ENCODE assay signal across 2 cellular contexts in the genomic region with DNA sequence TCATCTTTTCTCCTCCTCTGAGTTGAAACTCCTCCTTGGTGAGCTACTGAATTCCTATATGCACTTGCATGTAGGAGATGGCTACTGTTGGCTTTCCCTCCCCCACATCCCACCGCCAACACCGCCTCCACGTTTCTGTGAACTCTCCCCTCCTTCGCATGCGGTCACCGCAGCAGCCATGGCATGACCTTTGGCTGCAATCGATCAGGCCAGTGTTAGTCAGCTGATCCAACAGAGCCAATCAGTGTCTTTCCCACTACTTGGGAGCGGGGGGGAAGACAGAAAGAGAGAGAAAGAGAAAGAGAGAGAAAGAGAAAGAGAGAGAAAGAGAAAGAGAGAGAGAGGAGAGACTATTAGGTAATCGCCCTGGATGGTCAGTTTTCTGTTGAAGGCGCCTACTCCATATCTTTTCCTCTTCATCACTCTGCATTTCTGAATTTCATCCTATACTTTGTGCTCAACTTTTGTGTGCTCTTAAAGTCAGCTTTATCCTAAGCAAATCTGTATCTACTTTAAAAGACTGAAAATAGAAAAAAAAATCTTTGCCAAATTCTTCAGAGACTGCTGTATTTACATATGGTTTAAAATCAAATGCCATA.
TF ChIP-seq lines count a peak whose summit lies in the region.

No MANE protein-coding gene starts in this region.

TF ChIP-seq in K562, 482 proteins besides CTCF, POLR2A, EP300 and RAD21 (continues in another document):
- TF ChIP-seq NR2C2 (CRISPR knock-in tag; IDR thresholded peaks at IDR 0.05) = no peak; the same call in 1 of the 2 replicates
- peak; percentile 56; the same call in 1 of the 2 replicates for TF ChIP-seq NR2C2 (tag; IDR thresholded peaks at IDR 0.05)
- TF ChIP-seq L3MBTL2 (IDR thresholded peaks at IDR 0.05) = peak; percentile 56; the same call in 1 of the 2 replicates
- TF ChIP-seq BRD4 (IDR thresholded peaks at IDR 0.05) = no peak
- TF ChIP-seq, protein P1, sequence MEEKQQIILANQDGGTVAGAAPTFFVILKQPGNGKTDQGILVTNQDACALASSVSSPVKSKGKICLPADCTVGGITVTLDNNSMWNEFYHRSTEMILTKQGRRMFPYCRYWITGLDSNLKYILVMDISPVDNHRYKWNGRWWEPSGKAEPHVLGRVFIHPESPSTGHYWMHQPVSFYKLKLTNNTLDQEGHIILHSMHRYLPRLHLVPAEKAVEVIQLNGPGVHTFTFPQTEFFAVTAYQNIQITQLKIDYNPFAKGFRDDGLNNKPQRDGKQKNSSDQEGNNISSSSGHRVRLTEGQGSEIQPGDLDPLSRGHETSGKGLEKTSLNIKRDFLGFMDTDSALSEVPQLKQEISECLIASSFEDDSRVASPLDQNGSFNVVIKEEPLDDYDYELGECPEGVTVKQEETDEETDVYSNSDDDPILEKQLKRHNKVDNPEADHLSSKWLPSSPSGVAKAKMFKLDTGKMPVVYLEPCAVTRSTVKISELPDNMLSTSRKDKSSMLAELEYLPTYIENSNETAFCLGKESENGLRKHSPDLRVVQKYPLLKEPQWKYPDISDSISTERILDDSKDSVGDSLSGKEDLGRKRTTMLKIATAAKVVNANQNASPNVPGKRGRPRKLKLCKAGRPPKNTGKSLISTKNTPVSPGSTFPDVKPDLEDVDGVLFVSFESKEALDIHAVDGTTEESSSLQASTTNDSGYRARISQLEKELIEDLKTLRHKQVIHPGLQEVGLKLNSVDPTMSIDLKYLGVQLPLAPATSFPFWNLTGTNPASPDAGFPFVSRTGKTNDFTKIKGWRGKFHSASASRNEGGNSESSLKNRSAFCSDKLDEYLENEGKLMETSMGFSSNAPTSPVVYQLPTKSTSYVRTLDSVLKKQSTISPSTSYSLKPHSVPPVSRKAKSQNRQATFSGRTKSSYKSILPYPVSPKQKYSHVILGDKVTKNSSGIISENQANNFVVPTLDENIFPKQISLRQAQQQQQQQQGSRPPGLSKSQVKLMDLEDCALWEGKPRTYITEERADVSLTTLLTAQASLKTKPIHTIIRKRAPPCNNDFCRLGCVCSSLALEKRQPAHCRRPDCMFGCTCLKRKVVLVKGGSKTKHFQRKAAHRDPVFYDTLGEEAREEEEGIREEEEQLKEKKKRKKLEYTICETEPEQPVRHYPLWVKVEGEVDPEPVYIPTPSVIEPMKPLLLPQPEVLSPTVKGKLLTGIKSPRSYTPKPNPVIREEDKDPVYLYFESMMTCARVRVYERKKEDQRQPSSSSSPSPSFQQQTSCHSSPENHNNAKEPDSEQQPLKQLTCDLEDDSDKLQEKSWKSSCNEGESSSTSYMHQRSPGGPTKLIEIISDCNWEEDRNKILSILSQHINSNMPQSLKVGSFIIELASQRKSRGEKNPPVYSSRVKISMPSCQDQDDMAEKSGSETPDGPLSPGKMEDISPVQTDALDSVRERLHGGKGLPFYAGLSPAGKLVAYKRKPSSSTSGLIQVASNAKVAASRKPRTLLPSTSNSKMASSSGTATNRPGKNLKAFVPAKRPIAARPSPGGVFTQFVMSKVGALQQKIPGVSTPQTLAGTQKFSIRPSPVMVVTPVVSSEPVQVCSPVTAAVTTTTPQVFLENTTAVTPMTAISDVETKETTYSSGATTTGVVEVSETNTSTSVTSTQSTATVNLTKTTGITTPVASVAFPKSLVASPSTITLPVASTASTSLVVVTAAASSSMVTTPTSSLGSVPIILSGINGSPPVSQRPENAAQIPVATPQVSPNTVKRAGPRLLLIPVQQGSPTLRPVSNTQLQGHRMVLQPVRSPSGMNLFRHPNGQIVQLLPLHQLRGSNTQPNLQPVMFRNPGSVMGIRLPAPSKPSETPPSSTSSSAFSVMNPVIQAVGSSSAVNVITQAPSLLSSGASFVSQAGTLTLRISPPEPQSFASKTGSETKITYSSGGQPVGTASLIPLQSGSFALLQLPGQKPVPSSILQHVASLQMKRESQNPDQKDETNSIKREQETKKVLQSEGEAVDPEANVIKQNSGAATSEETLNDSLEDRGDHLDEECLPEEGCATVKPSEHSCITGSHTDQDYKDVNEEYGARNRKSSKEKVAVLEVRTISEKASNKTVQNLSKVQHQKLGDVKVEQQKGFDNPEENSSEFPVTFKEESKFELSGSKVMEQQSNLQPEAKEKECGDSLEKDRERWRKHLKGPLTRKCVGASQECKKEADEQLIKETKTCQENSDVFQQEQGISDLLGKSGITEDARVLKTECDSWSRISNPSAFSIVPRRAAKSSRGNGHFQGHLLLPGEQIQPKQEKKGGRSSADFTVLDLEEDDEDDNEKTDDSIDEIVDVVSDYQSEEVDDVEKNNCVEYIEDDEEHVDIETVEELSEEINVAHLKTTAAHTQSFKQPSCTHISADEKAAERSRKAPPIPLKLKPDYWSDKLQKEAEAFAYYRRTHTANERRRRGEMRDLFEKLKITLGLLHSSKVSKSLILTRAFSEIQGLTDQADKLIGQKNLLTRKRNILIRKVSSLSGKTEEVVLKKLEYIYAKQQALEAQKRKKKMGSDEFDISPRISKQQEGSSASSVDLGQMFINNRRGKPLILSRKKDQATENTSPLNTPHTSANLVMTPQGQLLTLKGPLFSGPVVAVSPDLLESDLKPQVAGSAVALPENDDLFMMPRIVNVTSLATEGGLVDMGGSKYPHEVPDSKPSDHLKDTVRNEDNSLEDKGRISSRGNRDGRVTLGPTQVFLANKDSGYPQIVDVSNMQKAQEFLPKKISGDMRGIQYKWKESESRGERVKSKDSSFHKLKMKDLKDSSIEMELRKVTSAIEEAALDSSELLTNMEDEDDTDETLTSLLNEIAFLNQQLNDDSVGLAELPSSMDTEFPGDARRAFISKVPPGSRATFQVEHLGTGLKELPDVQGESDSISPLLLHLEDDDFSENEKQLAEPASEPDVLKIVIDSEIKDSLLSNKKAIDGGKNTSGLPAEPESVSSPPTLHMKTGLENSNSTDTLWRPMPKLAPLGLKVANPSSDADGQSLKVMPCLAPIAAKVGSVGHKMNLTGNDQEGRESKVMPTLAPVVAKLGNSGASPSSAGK (IDR thresholded peaks at IDR 0.05) = peak; percentile 42; the same call in 1 of the 2 replicates
- no peak for TF ChIP-seq SRSF1 (IDR thresholded peaks at IDR 0.05; ENCODE audit: low read depth, low read length)
- TF ChIP-seq NCOA2 (IDR thresholded peaks at IDR 0.05; ENCODE audit: partially characterized antibody in 2 of 2) = no peak
- TF ChIP-seq RAD51 (IDR thresholded peaks at IDR 0.05; ENCODE audit: borderline replicate concordance, low read depth) = peak; percentile 42; the same call in 1 of the 2 replicates
- TF ChIP-seq, protein P2, sequence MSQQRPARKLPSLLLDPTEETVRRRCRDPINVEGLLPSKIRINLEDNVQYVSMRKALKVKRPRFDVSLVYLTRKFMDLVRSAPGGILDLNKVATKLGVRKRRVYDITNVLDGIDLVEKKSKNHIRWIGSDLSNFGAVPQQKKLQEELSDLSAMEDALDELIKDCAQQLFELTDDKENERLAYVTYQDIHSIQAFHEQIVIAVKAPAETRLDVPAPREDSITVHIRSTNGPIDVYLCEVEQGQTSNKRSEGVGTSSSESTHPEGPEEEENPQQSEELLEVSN (IDR thresholded peaks at IDR 0.05; ENCODE audit: borderline replicate concordance in 1 of 2, extremely low read depth in 1 of 2, insufficient read depth in 1 of 2, insufficient read length in 1 of 2, low read depth in 1 of 2, low read length in 1 of 2, poor library complexity in 1 of 2, severe bottlenecking in 1 of 2) = peak in 1 of 2 experiments; percentile 48
- peak; percentile 34; the same call in 1 of the 2 replicates for TF ChIP-seq NR2C1 (IDR thresholded peaks at IDR 0.05)
- peak; percentile 63 for TF ChIP-seq NR2C1 (tag; IDR thresholded peaks at IDR 0.05)

TF ChIP-seq in HepG2, 621 proteins besides CTCF, POLR2A, EP300 and RAD21 (continues in another document):
- TF ChIP-seq RFXANK (CRISPR knock-in tag; IDR thresholded peaks at IDR 0.05) = no peak
- TF ChIP-seq KLF9 (CRISPR knock-in tag; IDR thresholded peaks at IDR 0.05; ENCODE audit: low read depth) = peak; percentile 96; the same call in 1 of the 2 replicates
- peak; percentile 36; the same call in 1 of the 2 replicates for TF ChIP-seq ARID3A (IDR thresholded peaks at IDR 0.05; ENCODE audit: low read depth, low read length)
- peak; percentile 87; the same call in 1 of the 2 replicates for TF ChIP-seq ZNF614 (CRISPR knock-in tag; IDR thresholded peaks at IDR 0.05; ENCODE audit: borderline replicate concordance)
- no peak; the same call in 1 of the 2 replicates for TF ChIP-seq ELF4 (CRISPR knock-in tag; IDR thresholded peaks at IDR 0.05; ENCODE audit: borderline replicate concordance)
- no peak for TF ChIP-seq NONO (IDR thresholded peaks at IDR 0.05)
- TF ChIP-seq NONO (CRISPR knock-in tag; conservative IDR thresholded peaks at IDR 0.05) = peak; percentile 88
- peak; percentile 69; the same call in 1 of the 2 replicates for TF ChIP-seq ZSCAN31 (CRISPR knock-in tag; IDR thresholded peaks at IDR 0.05; ENCODE audit: low read depth)
- no peak for TF ChIP-seq RORA (CRISPR knock-in tag; IDR thresholded peaks at IDR 0.05)
- TF ChIP-seq ZNF317 (CRISPR knock-in tag; IDR thresholded peaks at IDR 0.05) = peak; percentile 79
- TF ChIP-seq CREB1 (IDR thresholded peaks at IDR 0.05) = 0 out of 2 replicates have a peak, but pooled peaks have one; percentile 31
- peak; percentile 70 for TF ChIP-seq CREB1 (CRISPR knock-in tag; IDR thresholded peaks at IDR 0.05)
- peak; percentile 80 for TF ChIP-seq PITX1 (CRISPR knock-in tag; IDR thresholded peaks at IDR 0.05)
- TF ChIP-seq HNRNPLL (IDR thresholded peaks at IDR 0.05; ENCODE audit: low read depth, low read length, poor library complexity, severe bottlenecking) = no peak
- no peak for TF ChIP-seq SOX13 (IDR thresholded peaks at IDR 0.05)
- TF ChIP-seq SOX13 (CRISPR knock-in tag; conservative IDR thresholded peaks at IDR 0.05 in 1 of 2, IDR thresholded peaks at IDR 0.05 in 1 of 2) = peak in 1 of 2 experiments; percentile 62; a peak in 2 of 4 replicates
- TF ChIP-seq MAF1 (CRISPR knock-in tag; IDR thresholded peaks at IDR 0.05; ENCODE audit: borderline replicate concordance) = no peak
- TF ChIP-seq MATR3 (CRISPR knock-in tag; IDR thresholded peaks at IDR 0.05) = no peak
- TF ChIP-seq, protein P3, sequence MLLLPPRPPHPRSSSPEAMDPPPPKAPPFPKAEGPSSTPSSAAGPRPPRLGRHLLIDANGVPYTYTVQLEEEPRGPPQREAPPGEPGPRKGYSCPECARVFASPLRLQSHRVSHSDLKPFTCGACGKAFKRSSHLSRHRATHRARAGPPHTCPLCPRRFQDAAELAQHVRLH (CRISPR knock-in tag; IDR thresholded peaks at IDR 0.05; ENCODE audit: borderline replicate concordance, low read depth) = peak; percentile 86; the same call in 1 of the 2 replicates
- TF ChIP-seq KDM5A (IDR thresholded peaks at IDR 0.05; ENCODE audit: borderline replicate concordance, low read length) = no peak
- TF ChIP-seq NCOA1 (CRISPR knock-in tag; IDR thresholded peaks at IDR 0.05) = no peak
- TF ChIP-seq ZNF788 (CRISPR knock-in tag; IDR thresholded peaks at IDR 0.05; ENCODE audit: borderline replicate concordance) = peak; percentile 65; the same call in 1 of the 2 replicates
- no peak for TF ChIP-seq IKZF1 (IDR thresholded peaks at IDR 0.05)
- no peak for TF ChIP-seq ZEB1 (IDR thresholded peaks at IDR 0.05; ENCODE audit: insufficient replicate concordance, low read depth)
- peak; percentile 42; the same call in 1 of the 2 replicates for TF ChIP-seq SMAD3 (CRISPR knock-in tag; IDR thresholded peaks at IDR 0.05)
- no peak for TF ChIP-seq SUZ12 (IDR thresholded peaks at IDR 0.05; ENCODE audit: low read depth, low read length)
- peak; percentile 73 for TF ChIP-seq ATF7 (IDR thresholded peaks at IDR 0.05)
- peak; percentile 90 for TF ChIP-seq ATF7 (CRISPR knock-in tag; IDR thresholded peaks at IDR 0.05)
- no peak for TF ChIP-seq E2F1 (CRISPR knock-in tag; IDR thresholded peaks at IDR 0.05)
- no peak for TF ChIP-seq TCF7 (IDR thresholded peaks at IDR 0.05; ENCODE audit: low read depth)
- TF ChIP-seq ZFY (CRISPR knock-in tag; IDR thresholded peaks at IDR 0.05) = 0 out of 2 replicates have a peak, but pooled peaks have one; percentile 46
- peak; percentile 95 for TF ChIP-seq PAXIP1 (CRISPR knock-in tag; conservative IDR thresholded peaks at IDR 0.05)
- TF ChIP-seq, protein P4, sequence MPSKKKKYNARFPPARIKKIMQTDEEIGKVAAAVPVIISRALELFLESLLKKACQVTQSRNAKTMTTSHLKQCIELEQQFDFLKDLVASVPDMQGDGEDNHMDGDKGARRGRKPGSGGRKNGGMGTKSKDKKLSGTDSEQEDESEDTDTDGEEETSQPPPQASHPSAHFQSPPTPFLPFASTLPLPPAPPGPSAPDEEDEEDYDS (CRISPR knock-in tag; IDR thresholded peaks at IDR 0.05) = peak; percentile 35; the same call in 1 of the 2 replicates
